Comparison of ENCODE assay signal across 15 cellular contexts in genomic region chr7:76984785-76985136, GRCh38. TPM values are rescaled to one million over a fixed set of nuclear protein-coding genes. Genes with fewer than 3 reads are reported as not detected.
DNase-seq lines count a peak whose midpoint lies in the region; ATAC-seq and FAIRE-seq lines count a peak whose summit lies in the region.
"Not testable (repeated sequence)": the region's sequence is repeated elsewhere in the genome, so short reads cannot be mapped to it uniquely, and the experiment has no call there.
"Had no signal": no experiment of that assay in that cellular context is flagged by ENCODE, and none has a peak within 500 bp of the region (broad histone marks: within the 10 kb centered on the region; RNA-seq: fewer than 3 reads in every experiment).

No MANE protein-coding gene starts in this region.

- not testable (repeated sequence) for H3K9me3 Mint-ChIP-seq in T-cell; effector memory CD8-positive, alpha-beta T cell; natural killer cell treated with Interleukin-12 subunit alpha and Interleukin-12 subunit beta and Interleukin-15 and Interleukin-18, amount 100 ng/mL, for 72 hours

- H3K36me3 Mint-ChIP-seq in T-cell = peaks cover 11% of the 10 kb centered on the region
- H3K36me3 Mint-ChIP-seq in effector memory CD8-positive, alpha-beta T cell (ENCODE audit: insufficient read depth) = peaks cover 13% of the 10 kb centered on the region
- not testable (repeated sequence) for H3K36me3 Mint-ChIP-seq in natural killer cell treated with Interleukin-12 subunit alpha and Interleukin-12 subunit beta and Interleukin-15 and Interleukin-18, amount 100 ng/mL, for 72 hours

- not testable (repeated sequence) for H3K4me1 Mint-ChIP-seq in T-cell; effector memory CD8-positive, alpha-beta T cell (ENCODE audit: low read depth in 2 of 2); natural killer cell treated with Interleukin-12 subunit alpha and Interleukin-12 subunit beta and Interleukin-15 and Interleukin-18, amount 100 ng/mL, for 72 hours (ENCODE audit: low read depth in 2 of 2)

- not testable (repeated sequence) for DNase-seq in GM18507 (ENCODE audit: extremely low spot score, insufficient read length, low read depth); T-cell; effector memory CD8-positive, alpha-beta T cell; natural killer cell treated with Interleukin-12 subunit alpha and Interleukin-12 subunit beta and Interleukin-15 and Interleukin-18, amount 100 ng/mL, for 72 hours (ENCODE audit: low spot score)

- ATAC-seq in GM19328 (IDR thresholded peaks at IDR 0.05; ENCODE audit: unreplicated experiment) (peak; percentile 98), GM21529 (IDR thresholded peaks at IDR 0.05; ENCODE audit: unreplicated experiment) (peak; percentile 98), HG02870 (IDR thresholded peaks at IDR 0.05; ENCODE audit: unreplicated experiment) (peak; percentile 99), HG03159 (IDR thresholded peaks at IDR 0.05; ENCODE audit: unreplicated experiment) (peak; percentile 96), T-cell (replicated peaks in 1 of 4) (peak; percentile 92 to 97 (median 93))
- ATAC-seq in effector memory CD8-positive, alpha-beta T cell (replicated peaks) = peak; percentile 98
- ATAC-seq in natural killer cell treated with Interleukin-12 subunit alpha and Interleukin-12 subunit beta and Interleukin-15 and Interleukin-18, amount 100 ng/mL, for 72 hours = peak; percentile 85 to 96

- CTCF ChIA-PET in T-cell (lab: Charles Lee) = not testable (repeated sequence)

- H3K27me3 Mint-ChIP-seq in T-cell; effector memory CD8-positive, alpha-beta T cell; natural killer cell treated with Interleukin-12 subunit alpha and Interleukin-12 subunit beta and Interleukin-15 and Interleukin-18, amount 100 ng/mL, for 72 hours: not testable (repeated sequence)

- H3K4me3 Mint-ChIP-seq in T-cell; effector memory CD8-positive, alpha-beta T cell; natural killer cell treated with Interleukin-12 subunit alpha and Interleukin-12 subunit beta and Interleukin-15 and Interleukin-18, amount 100 ng/mL, for 72 hours: not testable (repeated sequence)

- FAIRE-seq in GM18507 (lab: Jason Lieb, UNC) = peak; percentile 95

- POLR2A ChIA-PET in T-cell (lab: Charles Lee) = not testable (repeated sequence)

- H3K27ac Mint-ChIP-seq in T-cell; effector memory CD8-positive, alpha-beta T cell; natural killer cell treated with Interleukin-12 subunit alpha and Interleukin-12 subunit beta and Interleukin-15 and Interleukin-18, amount 100 ng/mL, for 72 hours: not testable (repeated sequence)

RNA-seq across cellular contexts. Expression of gene SPDYE17, which starts 47.4 kb away (rescaled TPM):
- total RNA-seq in T-cell = not detected
- not detected for total RNA-seq in natural killer cell treated with Interleukin-12 subunit alpha and Interleukin-12 subunit beta and Interleukin-15 and Interleukin-18, amount 100 ng/mL, for 72 hours
- total RNA-seq: H9, hepatocyte, kidney, mesothelial cell of epicardium, Peyer's patch, right atrium auricular region, suprapubic skin had no signal
